Comparison of ENCODE assay signal across 13 cellular contexts in genomic region chr5:176739461-176740051, GRCh38.
A peak's percentile ranks its signal among the peaks of the same experiment; 100 is the strongest.
DNase-seq lines count a peak whose midpoint lies in the region; ATAC-seq and TF ChIP-seq lines count a peak whose summit lies in the region.
"Had no signal": no experiment of that assay in that cellular context is flagged by ENCODE, and none has a peak within 500 bp of the region (broad histone marks: within the 10 kb centered on the region; RNA-seq: fewer than 3 reads in every experiment).

No MANE protein-coding gene starts in this region.

- peak; percentile 38 for DNase-seq in NCI-H510A treated with DMSO at 0.1 percent for 48 hours (lab: John Stamatoyannopoulos, UW)
- no peak for DNase-seq in NCI-H510A (lab: John Stamatoyannopoulos, UW)
- DNase-seq in NCI-H146 (lab: John Stamatoyannopoulos, UW), result peak; percentile 59
- DNase-seq in ecto neural progenitor cell (ENCODE audit: low spot score), result peak; percentile 61
- DNase-seq in stimulated activated CD8-positive, alpha-beta memory T cell treated with anti-CD3 and anti-CD28 coated beads, Interleukin-4, amount 100 ng/mL, for 48 hours, result peak; percentile 17
- DNase-seq in medulla oblongata (ENCODE audit: extremely low spot score), result no peak
- no peak for DNase-seq in MCF 10A (ENCODE audit: unreplicated experiment)
- DNase-seq: kidney glomerular epithelial cell, nephron progenitor cell, small intestine, transverse colon had no signal

- H3K27me3 Mint-ChIP-seq in MCF 10A (ENCODE audit: insufficient read depth, unreplicated experiment), result peaks cover 37% of the 10 kb centered on the region

- no peak overlapping the region for H3K4me3 Mint-ChIP-seq in MCF 10A (ENCODE audit: unreplicated experiment)
- H3K4me3 Mint-ChIP-seq: dendritic cell treated with granulocyte-macrophage colony-stimulating factor and Interleukin-4, amounts not matched to agents 40 ng/mL and 50 ng/mL, for 4 days; nephron progenitor cell had no signal

- intact Hi-C loops in MCF 10A (cut with micrococcal nuclease), result no loop called here

- no peak overlapping the region for H3K27ac Mint-ChIP-seq in MCF 10A (ENCODE audit: low read depth, unreplicated experiment)
- H3K27ac Mint-ChIP-seq: dendritic cell treated with granulocyte-macrophage colony-stimulating factor and Interleukin-4, amounts not matched to agents 40 ng/mL and 50 ng/mL, for 4 days; nephron progenitor cell had no signal

- no peaks in the 10 kb centered on the region for H3K36me3 Mint-ChIP-seq in MCF 10A (ENCODE audit: insufficient read depth, unreplicated experiment)

- POLR2A ChIA-PET in MCF 10A (lab: Yijun Ruan, JAX), result interaction anchor here (0.9 to 1.0 kb wide), 2 partner anchors 17 to 19 kb away, joined by 3 to 4 read pairs; no protein-coding TSS in a partner anchor

- no peak for TF ChIP-seq CTCF in MCF 10A (IDR thresholded peaks at IDR 0.05; ENCODE audit: unreplicated experiment)

- no peaks in the 10 kb centered on the region for H3K4me1 Mint-ChIP-seq in MCF 10A (ENCODE audit: insufficient read depth, unreplicated experiment)

- ATAC-seq in HG03045 (IDR thresholded peaks at IDR 0.05; ENCODE audit: unreplicated experiment), result no peak

- BruUV-seq in MCF 10A (replicated peaks; lab: Mats Ljungman, UMichigan), result no TSS peak

- CTCF ChIA-PET in MCF 10A (lab: Yijun Ruan, JAX), result interaction anchor here (1.1 kb wide), 1 partner anchor 10 kb away, joined by 3 read pairs; no protein-coding TSS in a partner anchor

- H3K9me3 Mint-ChIP-seq in MCF 10A (ENCODE audit: unreplicated experiment), result no peaks in the 10 kb centered on the region
- H3K9me3 Mint-ChIP-seq: dendritic cell treated with granulocyte-macrophage colony-stimulating factor and Interleukin-4, amounts not matched to agents 40 ng/mL and 50 ng/mL, for 4 days; nephron progenitor cell had no signal

Comparison
In these comparisons a context has a peak if more than half of its experiments do, and no peak if none do; other contexts are left out.
1. DNase-seq: peak in NCI-H510A treated with DMSO at 0.1 percent for 48 hours (single experiment), NCI-H146 (single experiment), ecto neural progenitor cell (single experiment) and stimulated activated CD8-positive, alpha-beta memory T cell treated with anti-CD3 and anti-CD28 coated beads, Interleukin-4, amount 100 ng/mL, for 48 hours (single experiment); none in NCI-H510A (single experiment), medulla oblongata (single experiment) and MCF 10A (single experiment).